8 cellular contexts compared by ENCODE assay signal in the genomic region with DNA sequence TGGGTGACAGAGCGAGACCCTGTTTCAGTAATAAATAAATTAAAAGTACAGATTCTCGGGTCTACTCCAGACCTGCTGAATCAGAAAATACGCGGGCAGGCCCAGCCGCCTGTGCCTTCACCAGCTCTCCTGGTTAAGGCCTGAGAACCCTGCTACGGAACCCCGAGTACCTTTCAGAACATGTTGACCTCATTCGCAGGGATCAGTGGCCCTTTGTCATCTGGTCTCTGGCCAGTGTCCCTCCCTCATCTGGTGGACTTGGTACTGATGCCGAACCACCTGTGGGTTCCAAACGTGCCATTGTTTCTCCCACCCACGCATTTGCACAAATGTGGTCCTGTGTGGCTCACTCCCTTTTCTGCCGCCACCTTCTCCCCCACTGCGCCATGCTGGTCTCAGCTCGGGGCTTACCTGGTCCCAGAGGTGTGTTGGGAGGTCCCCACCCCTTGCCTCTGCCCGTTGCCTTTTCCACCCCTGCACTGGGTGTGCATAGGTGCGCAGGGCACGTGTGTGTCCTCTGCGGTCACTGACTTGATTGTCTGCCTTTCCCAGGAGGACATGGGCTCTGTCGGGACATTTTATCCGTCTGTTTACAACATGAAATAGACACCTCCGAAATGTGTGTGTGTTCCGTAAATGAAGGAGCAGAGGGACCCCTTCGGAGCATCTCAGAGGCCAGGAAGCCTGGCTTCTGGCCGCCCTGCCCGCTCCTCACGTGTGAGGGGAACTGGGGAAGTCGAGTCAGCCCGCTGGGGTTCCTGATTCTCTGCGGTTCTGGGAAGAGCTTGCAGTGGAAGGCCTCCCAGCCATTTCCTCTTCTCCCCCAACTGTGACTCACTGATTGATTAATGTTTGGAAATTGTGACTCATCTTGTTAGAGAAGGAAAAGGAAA.
DNase-seq lines count a peak whose midpoint lies in the region; ATAC-seq and TF ChIP-seq lines count a peak whose summit lies in the region.

No MANE protein-coding gene starts in this region.

- POLR2A ChIA-PET in PC-3 (lab: Charles Lee; ENCODE audit: unreplicated experiment): no interaction called here

- no TSS peak for BruUV-seq in PC-3 (replicated peaks; lab: Mats Ljungman, UMichigan)

- TF ChIP-seq CTCF in PC-3 (conservative IDR thresholded peaks at IDR 0.05; ENCODE audit: low read depth, low read length): no peak
- no peak for TF ChIP-seq CTCF in esophagus squamous epithelium (IDR thresholded peaks at IDR 0.05)
- no peak for TF ChIP-seq CTCF in psoas muscle (IDR thresholded peaks at IDR 0.05)

- peak; percentile 58 for ATAC-seq in PC-3
- peak in 1 of 4 donors; percentile 24 for ATAC-seq in psoas muscle
- ATAC-seq in HG03354 (IDR thresholded peaks at IDR 0.05; ENCODE audit: poor library complexity, severe bottlenecking, unreplicated experiment): no peak
- ATAC-seq in HG03280 (IDR thresholded peaks at IDR 0.05; ENCODE audit: unreplicated experiment): no peak

- CTCF ChIA-PET in PC-3 (lab: Charles Lee): no interaction called here

- peak overlapping the region; percentile 70 for H3K4me2 ChIP-seq in PC-3 (ENCODE audit: low read length)

- H3F3A ChIP-seq in PC-3 (ENCODE audit: low read length, unreplicated experiment): no peaks in the 10 kb centered on the region

- H3K27ac ChIP-seq in PC-3 (ENCODE audit: low read length): peak overlapping the region; percentile 92
- peak overlapping the region; percentile 61 to 85 (median 70) for H3K27ac ChIP-seq in esophagus squamous epithelium
- H3K27ac ChIP-seq in psoas muscle: peak overlapping the region; percentile 92

- H3K4me3 ChIP-seq in PC-3 (ENCODE audit: low read length) (peak overlapping the region; percentile 33; the same call in 1 of the 2 replicates), esophagus squamous epithelium (peak overlapping the region in 1 of 4 donors; percentile 6), psoas muscle (no peak overlapping the region)

- peaks cover 40% of the 10 kb centered on the region for H3K79me2 ChIP-seq in PC-3 (ENCODE audit: low read length)

- no peaks in the 10 kb centered on the region for H4K20me1 ChIP-seq in PC-3 (ENCODE audit: low read length)

- peak overlapping the region; percentile 79 for H3K9ac ChIP-seq in PC-3 (ENCODE audit: low read length)

- no peak for TF ChIP-seq POLR2A in esophagus squamous epithelium (IDR thresholded peaks at IDR 0.05)

- H3K9me3 ChIP-seq in PC-3 (ENCODE audit: low read length): no peaks in the 10 kb centered on the region
- no peaks in the 10 kb centered on the region for H3K9me3 ChIP-seq in esophagus squamous epithelium
- H3K9me3 ChIP-seq in psoas muscle: no peaks in the 10 kb centered on the region

- H3K9me2 ChIP-seq in PC-3 (replicated peaks; ENCODE audit: low read length): no peaks in the 10 kb centered on the region

- H3K4me1 ChIP-seq in PC-3 (ENCODE audit: insufficient read depth, low read length) (peaks cover 28% of the 10 kb centered on the region), esophagus squamous epithelium (peaks cover 6 to 43% (median 33%) of the 10 kb centered on the region in 3 donors), psoas muscle (peaks cover 65% of the 10 kb centered on the region)

- WGBS in esophagus squamous epithelium, 2 donors: 73 to 76% methylated on average over 21 to 29 of the region's 29 CpGs
- 70 to 89% (median 75%) methylated on average over 29 of the region's 29 CpGs for WGBS in psoas muscle, 3 donors

- H3K36me3 ChIP-seq in PC-3 (ENCODE audit: low read depth, low read length): no peaks in the 10 kb centered on the region
- no peaks in the 10 kb centered on the region for H3K36me3 ChIP-seq in esophagus squamous epithelium
- no peaks in the 10 kb centered on the region for H3K36me3 ChIP-seq in psoas muscle (ENCODE audit: insufficient read depth in 1 of 2, low read depth in 1 of 2)

- H3K27me3 ChIP-seq in PC-3 (ENCODE audit: low read length) (no peaks in the 10 kb centered on the region), esophagus squamous epithelium (no peaks in the 10 kb centered on the region), psoas muscle (ENCODE audit: insufficient read depth in 3 of 3, low read length in 2 of 3) (no peaks in the 10 kb centered on the region)

- H2AFZ ChIP-seq in PC-3 (ENCODE audit: low read length): no peak overlapping the region

- intact Hi-C loops in PC-3 (cut with micrococcal nuclease) (loop anchor here (1.0 kb wide), 1 partner anchor 28 kb away; no protein-coding TSS in a partner anchor), esophagus squamous epithelium (cut with DNase I) (no loop called here), psoas muscle (cut with DNase I) (loop anchor here in 1 of 2 donors (5.0 kb wide), 2 partner anchors 45 to 135 kb away; a partner anchor contains a TSS)

- DNase-seq in EH (ENCODE audit: low read depth): peak; percentile 81
- DNase-seq in PC-3: peak; percentile 84
- no peak for DNase-seq in esophagus squamous epithelium (lab: John Stamatoyannopoulos, UW)
- peak in 1 of 2 donors; percentile 27 for DNase-seq in psoas muscle
- DNase-seq in iPS-NIHi11 (ENCODE audit: low spot score): no peak
- no peak for DNase-seq in HUDEP-2 (lab: John Stamatoyannopoulos, UW; ENCODE audit: unreplicated experiment in 76 of 76)

Comparison
In these comparisons a context has a peak if more than half of its experiments do, and no peak if none do; other contexts are left out.
1. DNase-seq: peak in EH (single experiment) and PC-3 (single experiment); none in esophagus squamous epithelium (single experiment), iPS-NIHi11 (single experiment) and HUDEP-2 (0 of 76).
2. Peak in every context shown above with its lines, with median percentiles within 50 percentile points of each other: H3K27ac ChIP-seq.